22 cellular contexts compared by ENCODE assay signal in the genomic region with DNA sequence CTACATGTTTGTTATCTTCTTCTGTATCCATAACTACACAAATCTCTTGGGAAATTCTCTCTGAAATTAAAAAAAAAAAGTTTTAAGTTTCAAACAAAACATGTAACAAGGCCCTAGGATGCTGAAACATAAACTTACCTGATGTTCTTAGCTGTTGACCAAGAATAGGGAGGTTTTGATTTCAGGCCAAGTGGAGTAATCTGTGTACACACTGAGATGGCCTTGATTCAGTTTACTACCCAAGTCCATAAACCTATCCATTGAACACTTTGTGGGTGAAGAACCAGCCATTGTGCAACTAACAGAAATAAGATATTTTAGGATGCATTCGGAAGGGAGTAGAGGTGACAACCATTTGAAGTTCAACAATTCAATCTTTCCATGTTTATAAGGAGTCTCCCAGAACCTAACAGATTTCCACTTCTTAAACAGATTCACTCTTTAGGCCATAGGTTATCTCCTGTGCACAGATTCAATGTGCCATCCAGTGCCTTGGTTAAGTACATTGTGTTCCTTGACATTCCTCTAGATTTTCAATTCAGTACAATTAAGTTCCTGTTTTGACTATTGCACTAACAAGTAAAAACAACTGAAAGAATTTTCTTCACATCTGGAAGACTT.
"Had no signal": no experiment of that assay in that cellular context is flagged by ENCODE, and none has a peak within 500 bp of the region (broad histone marks: within the 10 kb centered on the region; RNA-seq: fewer than 3 reads in every experiment).

No MANE protein-coding gene starts in this region.

- FAIRE-seq: bronchial epithelial cell had no signal

- H3K36me3 Mint-ChIP-seq: WTC11 had no signal

- H3K4me3 Mint-ChIP-seq: activated CD8-positive, alpha-beta T cell treated with anti-CD3 and anti-CD28 coated beads, Interleukin-2, amount 10 ng/mL, durations not matched to agents 7 days and 5 days; T-helper 1 cell treated with Interleukin-12 subunit alpha and Interleukin-12 subunit beta and Interleukin-4 antibody, amounts not matched to agents 30 μg/mL and 1 μg/mL, for 36 hours; WTC11 had no signal

- DNase-seq: activated CD4-positive, alpha-beta T cell treated with anti-CD3 and anti-CD28 coated beads for 48 hours; activated CD4-positive, alpha-beta T cell treated with anti-CD3 and anti-CD28 coated beads, Interleukin-2, amount 50 U/mL, for 4 hours; activated CD4-positive, CD25-positive, alpha-beta regulatory T cell treated with anti-CD3 and anti-CD28 coated beads, Interleukin-2, amount 50 U/mL, for 72 hours; activated CD8-positive, alpha-beta memory T cell treated with anti-CD3 and anti-CD28 coated beads, Interleukin-2, amount 50 U/mL, for 48 hours; activated CD8-positive, alpha-beta T cell treated with anti-CD3 and anti-CD28 coated beads, Interleukin-2, amount 10 ng/mL, durations not matched to agents 7 days and 5 days; activated naive CD4-positive, alpha-beta T cell treated with anti-CD3 and anti-CD28 coated beads, Interleukin-2, amount 50 U/mL, for 16 hours; activated T-cell treated with anti-CD3 and anti-CD28 coated beads, Interleukin-2, amount 50 U/mL, for 1 hour; amniotic stem cell; body of pancreas; NCI-H1048; NCI-H146; NCI-H187 treated with DMSO at 0.1 percent for 48 hours; NCI-H2081 treated with DMSO at 0.1 percent for 48 hours; NCI-H446; NCI-H524; Peyer's patch; SHP77 treated with DMSO at 0.1 percent for 48 hours; T-helper 9 cell had no signal

- H3K36me3 ChIP-seq: ascending aorta, Peyer's patch had no signal

- H3K4me3 ChIP-seq: ascending aorta, body of pancreas, Peyer's patch had no signal

- ATAC-seq: activated CD8-positive, alpha-beta T cell treated with anti-CD3 and anti-CD28 coated beads, Interleukin-2, amount 10 ng/mL, durations not matched to agents 7 days and 5 days; body of pancreas; WTC11 had no signal

- H3K9me3 ChIP-seq: ascending aorta, body of pancreas, Peyer's patch had no signal

- H3K27ac ChIP-seq: ascending aorta, body of pancreas, Peyer's patch had no signal

- H3K4me1 ChIP-seq: ascending aorta, body of pancreas, Peyer's patch had no signal

- H3K27me3 ChIP-seq: ascending aorta, body of pancreas, Peyer's patch had no signal

- H3K27ac Mint-ChIP-seq: activated CD8-positive, alpha-beta T cell treated with anti-CD3 and anti-CD28 coated beads, Interleukin-2, amount 10 ng/mL, durations not matched to agents 7 days and 5 days; T-helper 1 cell treated with Interleukin-12 subunit alpha and Interleukin-12 subunit beta and Interleukin-4 antibody, amounts not matched to agents 30 μg/mL and 1 μg/mL, for 36 hours; WTC11 had no signal
